Comparison of ENCODE assay signal across 10 cellular contexts in the genomic region with DNA sequence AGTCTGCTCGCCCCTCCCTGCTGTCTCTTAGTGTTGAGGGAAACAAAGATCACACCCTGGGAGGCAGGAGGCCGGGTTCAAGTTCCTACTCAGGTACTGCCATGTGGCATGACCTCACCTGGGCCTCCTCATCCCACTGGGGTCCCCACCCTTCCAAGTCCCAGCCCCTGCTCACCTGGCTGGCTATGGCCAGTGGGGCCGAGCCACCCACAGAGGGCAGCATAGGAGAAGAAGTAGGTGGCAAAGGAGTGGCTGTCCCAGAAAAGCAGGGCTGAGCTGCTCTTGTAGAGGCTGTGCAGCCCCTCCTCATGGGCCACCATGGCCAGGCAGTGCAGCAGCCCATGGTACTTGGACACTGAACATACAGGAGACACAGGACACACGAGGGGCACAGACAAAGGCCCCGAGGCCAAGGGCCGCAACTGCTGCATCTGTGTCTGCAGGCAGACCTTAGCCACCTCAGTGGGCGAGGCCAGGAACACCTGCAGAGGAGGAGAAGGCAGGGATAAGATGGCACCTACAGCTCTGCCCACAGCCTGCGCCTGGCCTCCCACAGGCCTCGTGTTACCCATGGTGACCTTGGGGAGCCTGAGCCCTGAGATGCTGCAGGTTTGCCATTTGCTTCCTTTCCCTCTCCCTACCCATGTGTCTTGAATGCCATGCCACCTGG. TPM values are rescaled to one million over a fixed set of nuclear protein-coding genes. Genes with fewer than 3 reads are reported as not detected.
DNase-seq lines count a peak whose midpoint lies in the region; ATAC-seq, FAIRE-seq and TF ChIP-seq lines count a peak whose summit lies in the region.
"Had no signal": no experiment of that assay in that cellular context is flagged by ENCODE, and none has a peak within 500 bp of the region (broad histone marks: within the 10 kb centered on the region; RNA-seq: fewer than 3 reads in every experiment).

No MANE protein-coding gene starts in this region.

- H3K27me3 ChIP-seq in upper lobe of left lung = no peaks in the 10 kb centered on the region

- no peak for TF ChIP-seq EP300 in upper lobe of left lung (IDR thresholded peaks at IDR 0.05)

- no peak overlapping the region for H3K4me3 Mint-ChIP-seq in activated naive CD8-positive, alpha-beta T cell treated with anti-CD3 and anti-CD28 coated beads, Interleukin-2, amount 10 ng/mL, durations not matched to agents 7 days and 5 days
- no peak overlapping the region for H3K4me3 Mint-ChIP-seq in activated naive CD8-positive, alpha-beta T cell treated with anti-CD3 and anti-CD28 coated beads for 36 hours
- H3K4me3 Mint-ChIP-seq: CD4-positive, CD25-positive, alpha-beta regulatory T cell had no signal

- TF ChIP-seq POLR2A in upper lobe of left lung (IDR thresholded peaks at IDR 0.05) = no peak

- ATAC-seq in activated naive CD8-positive, alpha-beta T cell treated with anti-CD3 and anti-CD28 coated beads, Interleukin-2, amount 10 ng/mL, durations not matched to agents 7 days and 5 days (ENCODE audit: low read depth) = peak; percentile 55
- ATAC-seq in upper lobe of left lung (ENCODE audit: low FRiP score in 2 of 2) = no peak

- peak; percentile 49 for TF ChIP-seq CTCF in epithelial cell of esophagus (IDR thresholded peaks at IDR 0.05; ENCODE audit: insufficient read depth, low read depth, low read length, missing control alignments)
- TF ChIP-seq CTCF in upper lobe of left lung (IDR thresholded peaks at IDR 0.05) = peak in 3 of 6 experiments; percentile 12 to 31 (median 28)

- 85 to 90% methylated on average over 6 to 7 of the region's 9 CpGs for WGBS in upper lobe of left lung, 2 donors

- no peaks in the 10 kb centered on the region for H3K9me3 Mint-ChIP-seq in activated naive CD8-positive, alpha-beta T cell treated with anti-CD3 and anti-CD28 coated beads, Interleukin-2, amount 10 ng/mL, durations not matched to agents 7 days and 5 days
- H3K9me3 Mint-ChIP-seq in activated naive CD8-positive, alpha-beta T cell treated with anti-CD3 and anti-CD28 coated beads for 36 hours = no peaks in the 10 kb centered on the region

- POLR2A ChIA-PET in activated naive CD8-positive, alpha-beta T cell treated with anti-CD3 and anti-CD28 coated beads, Interleukin-2, amount 10 ng/mL, durations not matched to agents 7 days and 5 days (lab: Charles Lee) = no interaction called here

- H3K9me3 ChIP-seq in upper lobe of left lung = no peaks in the 10 kb centered on the region

- H3K27ac Mint-ChIP-seq in activated naive CD8-positive, alpha-beta T cell treated with anti-CD3 and anti-CD28 coated beads, Interleukin-2, amount 10 ng/mL, durations not matched to agents 7 days and 5 days = no peak overlapping the region
- H3K27ac Mint-ChIP-seq in activated naive CD8-positive, alpha-beta T cell treated with anti-CD3 and anti-CD28 coated beads for 36 hours = no peak overlapping the region
- H3K27ac Mint-ChIP-seq: CD4-positive, CD25-positive, alpha-beta regulatory T cell had no signal

- no peaks in the 10 kb centered on the region for H3K36me3 ChIP-seq in upper lobe of left lung

- no peak for DNase-seq in activated naive CD8-positive, alpha-beta T cell treated with anti-CD3 and anti-CD28 coated beads, Interleukin-2, amount 10 ng/mL, durations not matched to agents 7 days and 5 days
- no peak for DNase-seq in activated naive CD8-positive, alpha-beta T cell treated with anti-CD3 and anti-CD28 coated beads for 36 hours
- DNase-seq in NCI-H2029 treated with DMSO at 0.1 percent for 48 hours (lab: John Stamatoyannopoulos, UW) = peak; percentile 50
- DNase-seq in epithelial cell of esophagus (ENCODE audit: low read depth) = peak; percentile 51
- peak; percentile 37 to 60 for DNase-seq in upper lobe of left lung
- no peak for DNase-seq in urothelium cell line (ENCODE audit: low spot score)
- no peak for DNase-seq in ACHN
- DNase-seq in C1 segment of cervical spinal cord (lab: John Stamatoyannopoulos, UW) = no peak

- H3K4me1 ChIP-seq in upper lobe of left lung = no peaks in the 10 kb centered on the region

- no peak for FAIRE-seq in urothelium cell line (lab: Jason Lieb, UNC)

- no peaks in the 10 kb centered on the region for H3K36me3 Mint-ChIP-seq in activated naive CD8-positive, alpha-beta T cell treated with anti-CD3 and anti-CD28 coated beads, Interleukin-2, amount 10 ng/mL, durations not matched to agents 7 days and 5 days
- H3K36me3 Mint-ChIP-seq in activated naive CD8-positive, alpha-beta T cell treated with anti-CD3 and anti-CD28 coated beads for 36 hours = no peaks in the 10 kb centered on the region
- H3K36me3 Mint-ChIP-seq: CD4-positive, CD25-positive, alpha-beta regulatory T cell had no signal

- H3K27ac ChIP-seq in upper lobe of left lung = no peak overlapping the region
- H3K27ac ChIP-seq: epithelial cell of prostate had no signal

- H3K4me1 Mint-ChIP-seq in activated naive CD8-positive, alpha-beta T cell treated with anti-CD3 and anti-CD28 coated beads, Interleukin-2, amount 10 ng/mL, durations not matched to agents 7 days and 5 days = no peaks in the 10 kb centered on the region
- no peaks in the 10 kb centered on the region for H3K4me1 Mint-ChIP-seq in activated naive CD8-positive, alpha-beta T cell treated with anti-CD3 and anti-CD28 coated beads for 36 hours
- H3K4me1 Mint-ChIP-seq: CD4-positive, CD25-positive, alpha-beta regulatory T cell had no signal

- in situ Hi-C loops in ACHN (cut with HindIII; ENCODE audit: low pct_ligation_motif_present, low pct_unique_long_range_greater_than_20kb, low sequenced_read_pairs) = no loop called here

- no peaks in the 10 kb centered on the region for H3K27me3 Mint-ChIP-seq in activated naive CD8-positive, alpha-beta T cell treated with anti-CD3 and anti-CD28 coated beads, Interleukin-2, amount 10 ng/mL, durations not matched to agents 7 days and 5 days
- H3K27me3 Mint-ChIP-seq in activated naive CD8-positive, alpha-beta T cell treated with anti-CD3 and anti-CD28 coated beads for 36 hours = no peaks in the 10 kb centered on the region
- H3K27me3 Mint-ChIP-seq: CD4-positive, CD25-positive, alpha-beta regulatory T cell had no signal

- H3K4me3 ChIP-seq in epithelial cell of esophagus (ENCODE audit: low read length) (no peak overlapping the region), upper lobe of left lung (no peak overlapping the region)

RNA-seq across cellular contexts. Expression of a gene that starts 50.6 kb away (rescaled TPM):
- total RNA-seq in activated naive CD8-positive, alpha-beta T cell treated with anti-CD3 and anti-CD28 coated beads, Interleukin-2, amount 10 ng/mL, durations not matched to agents 7 days and 5 days = 1 to 10 TPM; 1.7 to 2.0 TPM
- total RNA-seq in activated naive CD8-positive, alpha-beta T cell treated with anti-CD3 and anti-CD28 coated beads for 36 hours = under 1 TPM; 0.62 to 0.70 TPM
- total RNA-seq in upper lobe of left lung = 10 to 100 TPM in 5 of 6 donors, 1 to 10 TPM in 1; 5.5 to 59.2 (median 25.1) TPM

Comparison
In these comparisons a context has a peak if more than half of its experiments do, and no peak if none do; other contexts are left out.
1. DNase-seq: peak in NCI-H2029 treated with DMSO at 0.1 percent for 48 hours (single experiment), epithelial cell of esophagus (single experiment) and upper lobe of left lung (2 of 2); none in activated naive CD8-positive, alpha-beta T cell treated with anti-CD3 and anti-CD28 coated beads, Interleukin-2, amount 10 ng/mL, durations not matched to agents 7 days and 5 days (single experiment), activated naive CD8-positive, alpha-beta T cell treated with anti-CD3 and anti-CD28 coated beads for 36 hours (single experiment), urothelium cell line (single experiment), ACHN (single experiment) and C1 segment of cervical spinal cord (0 of 14).